Comparison of ENCODE assay signal across 35 cellular contexts in the genomic region with DNA sequence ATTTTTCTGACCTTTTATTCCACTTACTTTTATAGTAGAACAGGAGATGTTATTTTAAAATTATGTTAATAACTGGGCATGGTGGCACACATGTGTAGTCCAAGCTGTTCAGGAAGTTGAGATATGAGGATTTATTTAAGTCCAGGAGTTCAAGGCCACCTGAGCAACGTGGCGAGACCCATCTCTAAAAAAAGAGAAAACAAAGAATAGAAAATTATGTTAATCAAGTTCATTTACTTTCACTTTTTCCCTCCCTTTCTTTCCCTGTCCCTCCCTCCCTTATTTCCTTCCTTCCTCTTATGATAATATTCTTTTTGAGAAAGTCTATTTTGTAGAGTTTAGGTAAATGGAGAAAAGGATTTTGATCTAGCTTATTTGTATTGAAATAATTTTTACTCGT.
"Had no signal": no experiment of that assay in that cellular context is flagged by ENCODE, and none has a peak within 500 bp of the region (broad histone marks: within the 10 kb centered on the region; RNA-seq: fewer than 3 reads in every experiment).

No MANE protein-coding gene starts in this region.

- H3K36me3 Mint-ChIP-seq: activated naive CD4-positive, alpha-beta T cell treated with anti-CD3 and anti-CD28 coated beads, Interleukin-2, amount 50 U/mL, for 24 hours; WTC11 had no signal

- H3K4me3 ChIP-seq: ascending aorta, body of pancreas, MG63, SJSA1 had no signal

- H3K36me3 ChIP-seq: MG63, SJSA1 had no signal

- H3K4me1 ChIP-seq: ascending aorta, SJSA1 had no signal

- H3K4me1 Mint-ChIP-seq: activated naive CD4-positive, alpha-beta T cell treated with anti-CD3 and anti-CD28 coated beads, Interleukin-2, amount 50 U/mL, for 24 hours; T-helper 17 cell; WTC11 had no signal

- H3K27ac Mint-ChIP-seq: activated CD8-positive, alpha-beta T cell treated with anti-CD3 and anti-CD28 coated beads, Interleukin-2, amount 10 ng/mL, durations not matched to agents 7 days and 5 days; activated naive CD4-positive, alpha-beta T cell treated with anti-CD3 and anti-CD28 coated beads, Interleukin-2, amount 50 U/mL, for 24 hours; activated T-helper 1 cell treated with anti-CD3 and anti-CD28 coated beads, Interleukin-12 subunit alpha, Interleukin-12 subunit beta, Interleukin-2, Interleukin-4 antibody, amounts not matched to agents 30 ng/mL and 10 ng/mL and 1 ng/mL, durations not matched to agents 14 hours and 24 hours and 36 hours; T-helper 17 cell; WTC11 had no signal

- H3K9me3 Mint-ChIP-seq: activated naive CD4-positive, alpha-beta T cell treated with anti-CD3 and anti-CD28 coated beads, Interleukin-2, amount 50 U/mL, for 24 hours; activated T-helper 1 cell treated with anti-CD3 and anti-CD28 coated beads, Interleukin-12 subunit alpha, Interleukin-12 subunit beta, Interleukin-2, Interleukin-4 antibody, amounts not matched to agents 30 ng/mL and 10 ng/mL and 1 ng/mL, durations not matched to agents 14 hours and 24 hours and 36 hours; WTC11 had no signal

- H3K4me3 Mint-ChIP-seq: activated CD8-positive, alpha-beta T cell treated with anti-CD3 and anti-CD28 coated beads, Interleukin-2, amount 10 ng/mL, durations not matched to agents 7 days and 5 days; activated naive CD4-positive, alpha-beta T cell treated with anti-CD3 and anti-CD28 coated beads, Interleukin-2, amount 50 U/mL, for 24 hours; activated T-helper 1 cell treated with anti-CD3 and anti-CD28 coated beads, Interleukin-12 subunit alpha, Interleukin-12 subunit beta, Interleukin-2, Interleukin-4 antibody, amounts not matched to agents 30 ng/mL and 10 ng/mL and 1 ng/mL, durations not matched to agents 14 hours and 24 hours and 36 hours; T-helper 17 cell; WTC11 had no signal

- ATAC-seq: activated CD8-positive, alpha-beta T cell treated with anti-CD3 and anti-CD28 coated beads, Interleukin-2, amount 10 ng/mL, durations not matched to agents 7 days and 5 days; body of pancreas; PC-3; T-helper 17 cell; WTC11 had no signal

- H3K9me3 ChIP-seq: ascending aorta, body of pancreas, MG63, SJSA1 had no signal

- DNase-seq: activated CD4-positive, alpha-beta T cell treated with anti-CD3 and anti-CD28 coated beads for 48 hours; activated CD4-positive, alpha-beta T cell treated with anti-CD3 and anti-CD28 coated beads, Interleukin-2, amount 50 U/mL, for 4 hours; activated CD4-positive, CD25-positive, alpha-beta regulatory T cell treated with anti-CD3 and anti-CD28 coated beads, Interleukin-2, amount 50 U/mL, for 72 hours; activated CD8-positive, alpha-beta memory T cell treated with anti-CD3 and anti-CD28 coated beads, Interleukin-2, amount 50 U/mL, for 48 hours; activated CD8-positive, alpha-beta T cell treated with anti-CD3 and anti-CD28 coated beads, Interleukin-2, amount 10 ng/mL, durations not matched to agents 7 days and 5 days; activated effector memory CD4-positive, alpha-beta T cell treated with Interleukin-2 at 50 U/mL for 16 hours; activated naive CD4-positive, alpha-beta T cell; activated T-cell treated with anti-CD3 and anti-CD28 coated beads, Interleukin-2, amount 50 U/mL, for 1 hour; amniotic stem cell; body of pancreas; central memory CD4-positive, alpha-beta T cell; MG63; MV-4-11; NCI-H1092 treated with DMSO at 0.1 percent for 48 hours; NCI-H1417 treated with DMSO at 0.1 percent for 48 hours; NCI-H1694; NCI-H2029; NCI-H2107; NCI-H2171 treated with DMSO at 0.1 percent for 48 hours; NCI-H345; NCI-H510A; NCI-H526 treated with DMSO at 0.1 percent for 48 hours; NCI-H82; NK-92 treated with Interleukin-12 subunit alpha and Interleukin-12 subunit beta, amount 100 ng/mL, for 24 hours; PC-3; SHP77; T-helper 17 cell; T-helper 9 cell had no signal

- H3K27me3 ChIP-seq: ascending aorta, body of pancreas, MG63, SJSA1 had no signal

- FAIRE-seq: bronchial epithelial cell, RCC 7860 had no signal

- H3K27ac ChIP-seq: ascending aorta, body of pancreas, SJSA1 had no signal
